In genomic region chr19:19427935-19428334, GRCh38 we compare ENCODE assay signal across 1 cellular context.
TF ChIP-seq lines count a peak whose summit lies in the region.

No MANE protein-coding gene starts in this region.

TF ChIP-seq in GM23338, 12 proteins besides CTCF, POLR2A, EP300 and RAD21 (continued from another document):
- no peak for TF ChIP-seq ZNF462 (CRISPR knock-in tag; IDR thresholded peaks at IDR 0.05)
- no peak for TF ChIP-seq JUNB (IDR thresholded peaks at IDR 0.05; ENCODE audit: unreplicated experiment)
- no peak for TF ChIP-seq ZNF114 (CRISPR knock-in tag; IDR thresholded peaks at IDR 0.05)
- no peak for TF ChIP-seq STAT1 (IDR thresholded peaks at IDR 0.05; ENCODE audit: unreplicated experiment)
- no peak for TF ChIP-seq NANOG (IDR thresholded peaks at IDR 0.05; ENCODE audit: borderline replicate concordance)
- no peak for TF ChIP-seq EZH2 (IDR thresholded peaks at IDR 0.05; ENCODE audit: low read depth, unreplicated experiment)
- TF ChIP-seq ZNF331 (CRISPR knock-in tag; IDR thresholded peaks at IDR 0.05; ENCODE audit: low read depth) = no peak
- no peak for TF ChIP-seq EZH2phosphoT487 (IDR thresholded peaks at IDR 0.05; ENCODE audit: unreplicated experiment)
- TF ChIP-seq ETS1 (IDR thresholded peaks at IDR 0.05) = no peak
- no peak for TF ChIP-seq REST (IDR thresholded peaks at IDR 0.05; ENCODE audit: unreplicated experiment)
- TF ChIP-seq POLR2AphosphoS5 (IDR thresholded peaks at IDR 0.05; ENCODE audit: low read depth) = no peak
TF ChIP-seq in GM23338: peak in this region for 0.
